23 cellular contexts compared by ENCODE assay signal in genomic region chr4:186812592-186812991, GRCh38.
A peak's percentile ranks its signal among the peaks of the same experiment; 100 is the strongest.
DNase-seq lines count a peak whose midpoint lies in the region; ATAC-seq, FAIRE-seq and TF ChIP-seq lines count a peak whose summit lies in the region.
"Had no signal": no experiment of that assay in that cellular context is flagged by ENCODE, and none has a peak within 500 bp of the region (broad histone marks: within the 10 kb centered on the region; RNA-seq: fewer than 3 reads in every experiment).

No MANE protein-coding gene starts in this region.

- H2BK20ac ChIP-seq in IMR-90 (ENCODE audit: low read depth, low read length), result no peak overlapping the region

- dilution Hi-C loops in IMR-90 (cut with HindIII; ENCODE audit: low sequenced_read_pairs, unreplicated experiment), result no loop called here

- H3K9ac ChIP-seq in HepG2 (ENCODE audit: insufficient read depth, low read depth, low read length), result no peak overlapping the region
- no peak overlapping the region for H3K9ac ChIP-seq in IMR-90 (ENCODE audit: low read depth, low read length)
- H3K9ac ChIP-seq: GM23248 had no signal

- H2BK120ac ChIP-seq in IMR-90 (ENCODE audit: low read depth, low read length), result no peak overlapping the region

- CTCF ChIA-PET in HepG2 (lab: Yijun Ruan, JAX; ENCODE audit: low intra/inter-chr PET ratio, low total read pairs) (no interaction called here), IMR-90 (lab: Yijun Ruan, JAX) (interaction anchor here (2.0 kb wide), 1 partner anchor 20 kb away, joined by 7 read pairs; no protein-coding TSS in a partner anchor), GM10248 (lab: Yijun Ruan, JAX) (interaction anchor here (1.4 to 1.8 kb wide), 2 partner anchors 11 to 14 kb away, joined by 3 to 5 read pairs; no protein-coding TSS in a partner anchor)

- H3K4me1 ChIP-seq in HepG2 (ENCODE audit: insufficient read depth, low read length) (peaks cover 30% of the 10 kb centered on the region), right lobe of liver (peaks cover 0 to 21% (median 5%) of the 10 kb centered on the region in 4 donors), IMR-90 (ENCODE audit: control insufficient read depth, insufficient read depth, low read length) (peaks cover 6% of the 10 kb centered on the region), small intestine (ENCODE audit: control insufficient read depth in 2 of 2, insufficient read depth in 1 of 2, low read depth in 1 of 2, low read length in 1 of 2) (no peaks in the 10 kb centered on the region)

- intact Hi-C loops in HepG2 (cut with micrococcal nuclease; ENCODE audit: unreplicated experiment), result no loop called here
- intact Hi-C loops in right lobe of liver (cut with DNase I), result loop anchor here in 1 of 2 donors (10.0 kb wide), 1 partner anchor 82 kb away; no protein-coding TSS in a partner anchor
- intact Hi-C loops in IMR-90 (cut with micrococcal nuclease), result no loop called here

- H2AK5ac ChIP-seq in IMR-90 (ENCODE audit: low read depth, low read length), result peak overlapping the region; percentile 39; the same call in 1 of the 2 replicates

- 0 out of 3 replicates have a peak overlapping the region, but pooled peaks have one; percentile 80 for H2BK15ac ChIP-seq in IMR-90 (ENCODE audit: low read depth, low read length)

- POLR2A ChIA-PET in HepG2 (lab: Yijun Ruan, JAX) (interaction anchor here (1.3 kb wide), 1 partner anchor 8 kb away, joined by 4 read pairs; no protein-coding TSS in a partner anchor), IMR-90 (lab: Charles Lee; ENCODE audit: unreplicated experiment) (no interaction called here), GM10248 (lab: Yijun Ruan, JAX) (no interaction called here)

- no peak overlapping the region for H3K56ac ChIP-seq in IMR-90 (ENCODE audit: extremely low read depth, insufficient read depth, low read length)

- no TSS peak for BruUV-seq in HepG2 (replicated peaks; lab: Mats Ljungman, UMichigan)
- BruUV-seq in IMR-90 (replicated peaks; lab: Mats Ljungman, UMichigan), result no TSS peak

- H4K8ac ChIP-seq in IMR-90 (ENCODE audit: low read depth in 2 of 2, low read length in 2 of 2), result no peak overlapping the region

- in situ Hi-C loops in HepG2 (cut with HindIII; ENCODE audit: extremely low pct_ligation_motif_present, low pct_unique_long_range_greater_than_20kb) (no loop called here), IMR-90 (cut with MboI; ENCODE audit: low sequenced_read_pairs) (no loop called here)

- no peak overlapping the region for H3K18ac ChIP-seq in IMR-90 (ENCODE audit: low read depth, low read length)

- no peak overlapping the region for H3K27ac ChIP-seq in HepG2 (ENCODE audit: extremely low read length, insufficient read depth, low read length)
- H3K27ac ChIP-seq in right lobe of liver, result no peak overlapping the region
- no peak overlapping the region for H3K27ac ChIP-seq in IMR-90 (ENCODE audit: insufficient read depth, low read length)
- no peak overlapping the region for H3K27ac ChIP-seq in small intestine (ENCODE audit: low read depth in 1 of 2, low read length in 1 of 2)
- H3K27ac ChIP-seq: 22Rv1, GM23248 had no signal

- H4K5ac ChIP-seq in IMR-90 (ENCODE audit: low read depth, low read length), result no peak overlapping the region

- H3K36me3 ChIP-seq in HepG2 (replicated peaks in 1 of 2; ENCODE audit: control insufficient read depth in 1 of 2, insufficient read depth in 2 of 2, low read length in 2 of 2) (no peaks in the 10 kb centered on the region), right lobe of liver (no peaks in the 10 kb centered on the region), IMR-90 (ENCODE audit: control insufficient read depth, insufficient read depth, low read length) (no peaks in the 10 kb centered on the region), small intestine (ENCODE audit: control insufficient read depth in 2 of 2, insufficient read depth in 2 of 2, low read length in 2 of 2) (no peaks in the 10 kb centered on the region)

- TF ChIP-seq CTCF in HepG2 (CRISPR knock-in tag; IDR thresholded peaks at IDR 0.05) (no peak), right lobe of liver (IDR thresholded peaks at IDR 0.05) (no peak), IMR-90 (conservative IDR thresholded peaks at IDR 0.05; ENCODE audit: low read depth, low read length) (no peak), GM10248 (IDR thresholded peaks at IDR 0.05; ENCODE audit: control extremely low read depth, extremely low read depth, low read depth, missing control alignments) (no peak)

- peak; percentile 8 for FAIRE-seq in HepG2 (lab: Jason Lieb, UNC)
- no peak for FAIRE-seq in small intestine (lab: Jason Lieb, UNC)
- FAIRE-seq: A204.1, G401.6, GM12878, GM19239, H1 had no signal

- H3K27me3 ChIP-seq in HepG2 (ENCODE audit: control insufficient read depth in 1 of 2, insufficient read depth in 2 of 2, low read length in 2 of 2) (no peaks in the 10 kb centered on the region), right lobe of liver (no peaks in the 10 kb centered on the region), IMR-90 (ENCODE audit: control insufficient read depth, insufficient read depth, low read length) (no peaks in the 10 kb centered on the region), small intestine (ENCODE audit: control insufficient read depth in 2 of 2, insufficient read depth in 2 of 2, low read length in 2 of 2) (no peaks in the 10 kb centered on the region)

- no peak overlapping the region for H4K91ac ChIP-seq in IMR-90 (ENCODE audit: insufficient read depth, low read depth, low read length)

- TF ChIP-seq POLR2A in HepG2 (IDR thresholded peaks at IDR 0.05; ENCODE audit: insufficient read depth in 1 of 2, low read depth in 2 of 2, low read length in 2 of 2), result no peak
- no peak for TF ChIP-seq POLR2A in right lobe of liver (IDR thresholded peaks at IDR 0.05)
- TF ChIP-seq POLR2A in IMR-90 (IDR thresholded peaks at IDR 0.05; ENCODE audit: low read depth, low read length), result no peak

- H3K9me3 ChIP-seq in HepG2 (ENCODE audit: low read length), result no peaks in the 10 kb centered on the region
- H3K9me3 ChIP-seq in right lobe of liver, result no peaks in the 10 kb centered on the region
- H3K9me3 ChIP-seq in IMR-90 (ENCODE audit: control insufficient read depth, insufficient read depth, low read length), result no peaks in the 10 kb centered on the region; the same call in 1 of the 2 replicates
- H3K9me3 ChIP-seq in small intestine (ENCODE audit: control insufficient read depth, low read depth), result no peaks in the 10 kb centered on the region

- TF ChIP-seq RAD21 in HepG2 (CRISPR knock-in tag; IDR thresholded peaks at IDR 0.05) (no peak), IMR-90 (IDR thresholded peaks at IDR 0.05; ENCODE audit: low read length) (no peak)

- ATAC-seq in HepG2 (peak; percentile 67), right lobe of liver (no peak), IMR-90 (ENCODE audit: low read depth) (no peak), HG02970 (IDR thresholded peaks at IDR 0.05; ENCODE audit: low FRiP score, unreplicated experiment) (no peak)
- ATAC-seq: GM12878 had no signal

- DNase-seq in HepG2 (ENCODE audit: low spot score) (no peak), right lobe of liver (no peak), IMR-90 (no peak), cerebellar cortex (ENCODE audit: low spot score) (peak; percentile 7), small intestine (no peak), NCI-H2081 (lab: John Stamatoyannopoulos, UW) (no peak), GM10248 (ENCODE audit: extremely low spot score) (no peak)
- DNase-seq: C1 segment of cervical spinal cord; Calu3; CD4-positive, alpha-beta memory T cell; COR-L47; DMS53; DMS79 treated with DMSO at 0.1 percent for 48 hours; GM23248; H7; HCEC 1CT had no signal

- no peaks in the 10 kb centered on the region for H3K79me1 ChIP-seq in IMR-90 (ENCODE audit: low read depth in 1 of 2, low read length in 2 of 2)

- H4K20me1 ChIP-seq in HepG2 (ENCODE audit: insufficient read depth, low read length), result no peaks in the 10 kb centered on the region
- H4K20me1 ChIP-seq in IMR-90 (ENCODE audit: insufficient read depth, low read length), result no peaks in the 10 kb centered on the region

- H2AFZ ChIP-seq in HepG2 (ENCODE audit: low read length) (peak overlapping the region; percentile 11), IMR-90 (replicated peaks; ENCODE audit: low read length, poor library complexity) (no peak overlapping the region)
- H2AFZ ChIP-seq: GM23248 had no signal

- H3K4ac ChIP-seq in IMR-90 (ENCODE audit: low read depth, low read length), result peak overlapping the region; percentile 35; the same call in 1 of the 2 replicates

- peaks cover 5% of the 10 kb centered on the region for H3K9me1 ChIP-seq in IMR-90 (ENCODE audit: insufficient read depth, low read length)

- no peak for TF ChIP-seq EP300 in HepG2 (IDR thresholded peaks at IDR 0.05; ENCODE audit: low read depth in 2 of 2, low read length in 2 of 2)
- no peak for TF ChIP-seq EP300 in HepG2 (CRISPR knock-in tag; IDR thresholded peaks at IDR 0.05; ENCODE audit: borderline replicate concordance)

- no peak overlapping the region for H3K4me2 ChIP-seq in HepG2 (ENCODE audit: low read depth, low read length)
- no peak overlapping the region for H3K4me2 ChIP-seq in IMR-90 (ENCODE audit: low read depth, low read length)

- no peak overlapping the region for H2AK9ac ChIP-seq in IMR-90 (replicated peaks; ENCODE audit: low read depth, low read length, poor library complexity)

- H3K4me3 ChIP-seq in HepG2 (replicated peaks in 1 of 3; ENCODE audit: insufficient read depth in 1 of 3, low read depth in 2 of 3, low read length in 3 of 3), result no peak overlapping the region
- H3K4me3 ChIP-seq in right lobe of liver, result no peak overlapping the region
- H3K4me3 ChIP-seq in IMR-90 (ENCODE audit: insufficient read depth, low read depth, low read length), result no peak overlapping the region
- H3K4me3 ChIP-seq in small intestine (ENCODE audit: low read depth in 1 of 2, low read length in 2 of 2), result no peak overlapping the region
- H3K4me3 ChIP-seq: GM12878, GM23248 had no signal

- H3K79me2 ChIP-seq in HepG2 (ENCODE audit: insufficient read depth, low read length), result no peaks in the 10 kb centered on the region

- H3K14ac ChIP-seq in IMR-90 (replicated peaks; ENCODE audit: low read depth, low read length), result peak overlapping the region; percentile 48; the same call in 1 of the 2 replicates

- H2BK5ac ChIP-seq in IMR-90 (ENCODE audit: low read depth, low read length, poor library complexity, severe bottlenecking), result no peak overlapping the region

- no peak overlapping the region for H3K23ac ChIP-seq in IMR-90 (ENCODE audit: low read depth, low read length)

TF ChIP-seq in HepG2, 621 proteins besides CTCF, POLR2A, EP300 and RAD21 (continues in another document):
- TF ChIP-seq ZNF644 (CRISPR knock-in tag; IDR thresholded peaks at IDR 0.05; ENCODE audit: low read depth) (peak; percentile 67), ZFAT (CRISPR knock-in tag; conservative IDR thresholded peaks at IDR 0.05) (no peak), CEBPG (CRISPR knock-in tag; IDR thresholded peaks at IDR 0.05) (0 out of 2 replicates have a peak, but pooled peaks have one; percentile 27), SIN3A (IDR thresholded peaks at IDR 0.05; ENCODE audit: borderline replicate concordance, low read depth, low read length) (no peak)

TF ChIP-seq in IMR-90, 13 proteins besides CTCF, POLR2A, EP300 and RAD21:
- no peak for TF ChIP-seq RFX5 (IDR thresholded peaks at IDR 0.05; ENCODE audit: low read depth, low read length)
